In genomic region chr6:56843476-56844349, GRCh38 we compare ENCODE assay signal across 8 cellular contexts.
DNase-seq lines count a peak whose midpoint lies in the region; ATAC-seq and TF ChIP-seq lines count a peak whose summit lies in the region.

No MANE protein-coding gene starts in this region.

- H3K27me3 ChIP-seq in CD8-positive, alpha-beta T cell (ENCODE audit: insufficient read depth, low read length): peaks cover 6% of the 10 kb centered on the region

- peaks cover 9% of the 10 kb centered on the region for H3K4me1 Mint-ChIP-seq in CD8-positive, alpha-beta T cell (ENCODE audit: low read depth)
- peaks cover 9% of the 10 kb centered on the region for H3K4me1 Mint-ChIP-seq in activated CD8-positive, alpha-beta memory T cell treated with anti-CD3 and anti-CD28 coated beads, Interleukin-2, amount 10 ng/mL, durations not matched to agents 7 days and 5 days

- H3K4me3 ChIP-seq in CD8-positive, alpha-beta T cell (ENCODE audit: low read depth, low read length): peak overlapping the region; percentile 40
- peak overlapping the region; percentile 73 for H3K4me3 ChIP-seq in epithelial cell of proximal tubule (ENCODE audit: low read depth, low read length)

- H3K27ac ChIP-seq in CD8-positive, alpha-beta T cell (ENCODE audit: low read depth, low read length): no peak overlapping the region

- ATAC-seq in CD8-positive, alpha-beta T cell: peak; percentile 81
- ATAC-seq in GM19324 (IDR thresholded peaks at IDR 0.05; ENCODE audit: low FRiP score, unreplicated experiment): peak; percentile 84
- peak; percentile 80 for ATAC-seq in HG03439 (IDR thresholded peaks at IDR 0.05; ENCODE audit: unreplicated experiment)
- peak; percentile 92 for ATAC-seq in activated CD8-positive, alpha-beta memory T cell treated with anti-CD3 and anti-CD28 coated beads, Interleukin-2, amount 10 ng/mL, durations not matched to agents 7 days and 5 days

- H3K9me3 Mint-ChIP-seq in CD8-positive, alpha-beta T cell: no peaks in the 10 kb centered on the region
- H3K9me3 Mint-ChIP-seq in activated CD8-positive, alpha-beta memory T cell treated with anti-CD3 and anti-CD28 coated beads, Interleukin-2, amount 10 ng/mL, durations not matched to agents 7 days and 5 days (ENCODE audit: low read depth): no peaks in the 10 kb centered on the region

- H3K36me3 ChIP-seq in CD8-positive, alpha-beta T cell (ENCODE audit: insufficient read depth, low read length): no peaks in the 10 kb centered on the region

- H3K9me3 ChIP-seq in CD8-positive, alpha-beta T cell (ENCODE audit: low read length): no peaks in the 10 kb centered on the region

- DNase-seq in CD8-positive, alpha-beta T cell: peak in 5 of 7 experiments; percentile 19 to 38 (median 27)
- DNase-seq in NCI-H774 (lab: John Stamatoyannopoulos, UW) (peak; percentile 63), epithelial cell of proximal tubule (ENCODE audit: low read depth) (no peak), mucosa of gallbladder (ENCODE audit: low spot score) (peak; percentile 66)
- DNase-seq in activated CD8-positive, alpha-beta memory T cell treated with anti-CD3 and anti-CD28 coated beads, Interleukin-2, amount 10 ng/mL, durations not matched to agents 7 days and 5 days: peak; percentile 64
- DNase-seq in stimulated activated naive CD4-positive, alpha-beta T cell (lab: John Stamatoyannopoulos, UW): peak; percentile 8 to 52 (median 28)

- no peak overlapping the region for H3K27ac Mint-ChIP-seq in CD8-positive, alpha-beta T cell
- H3K27ac Mint-ChIP-seq in activated CD8-positive, alpha-beta memory T cell treated with anti-CD3 and anti-CD28 coated beads, Interleukin-2, amount 10 ng/mL, durations not matched to agents 7 days and 5 days: no peak overlapping the region

- H3K27me3 Mint-ChIP-seq in CD8-positive, alpha-beta T cell (ENCODE audit: low read depth): peaks cover 49% of the 10 kb centered on the region
- H3K27me3 Mint-ChIP-seq in activated CD8-positive, alpha-beta memory T cell treated with anti-CD3 and anti-CD28 coated beads, Interleukin-2, amount 10 ng/mL, durations not matched to agents 7 days and 5 days: peaks cover 74% of the 10 kb centered on the region

- CTCF ChIA-PET in CD8-positive, alpha-beta T cell (lab: Charles Lee): no interaction called here
- CTCF ChIA-PET in activated CD8-positive, alpha-beta memory T cell treated with anti-CD3 and anti-CD28 coated beads, Interleukin-2, amount 10 ng/mL, durations not matched to agents 7 days and 5 days (lab: Charles Lee): interaction anchor here (0.7 to 1.0 kb wide), 2 partner anchors 9 to 135 kb away, joined by 3 read pairs; no protein-coding TSS in a partner anchor

- intact Hi-C loops in CD8-positive, alpha-beta T cell (cut with DNase I, micrococcal nuclease): no loop called here

- peak overlapping the region; percentile 50 for H3K4me3 Mint-ChIP-seq in CD8-positive, alpha-beta T cell
- peak overlapping the region; percentile 36 for H3K4me3 Mint-ChIP-seq in activated CD8-positive, alpha-beta memory T cell treated with anti-CD3 and anti-CD28 coated beads, Interleukin-2, amount 10 ng/mL, durations not matched to agents 7 days and 5 days

- peaks cover 6% of the 10 kb centered on the region for H3K4me1 ChIP-seq in CD8-positive, alpha-beta T cell (ENCODE audit: insufficient read depth, low read length)

- H3K36me3 Mint-ChIP-seq in CD8-positive, alpha-beta T cell: no peaks in the 10 kb centered on the region
- no peaks in the 10 kb centered on the region for H3K36me3 Mint-ChIP-seq in activated CD8-positive, alpha-beta memory T cell treated with anti-CD3 and anti-CD28 coated beads, Interleukin-2, amount 10 ng/mL, durations not matched to agents 7 days and 5 days

- POLR2A ChIA-PET in CD8-positive, alpha-beta T cell (lab: Charles Lee): no interaction called here

- no peak for TF ChIP-seq CTCF in CD8-positive, alpha-beta T cell (IDR thresholded peaks at IDR 0.05)
- peak; percentile 63 for TF ChIP-seq CTCF in epithelial cell of proximal tubule (conservative IDR thresholded peaks at IDR 0.05; ENCODE audit: low read depth, low read length)
